Comparison of ENCODE assay signal across 8 cellular contexts in the genomic region with DNA sequence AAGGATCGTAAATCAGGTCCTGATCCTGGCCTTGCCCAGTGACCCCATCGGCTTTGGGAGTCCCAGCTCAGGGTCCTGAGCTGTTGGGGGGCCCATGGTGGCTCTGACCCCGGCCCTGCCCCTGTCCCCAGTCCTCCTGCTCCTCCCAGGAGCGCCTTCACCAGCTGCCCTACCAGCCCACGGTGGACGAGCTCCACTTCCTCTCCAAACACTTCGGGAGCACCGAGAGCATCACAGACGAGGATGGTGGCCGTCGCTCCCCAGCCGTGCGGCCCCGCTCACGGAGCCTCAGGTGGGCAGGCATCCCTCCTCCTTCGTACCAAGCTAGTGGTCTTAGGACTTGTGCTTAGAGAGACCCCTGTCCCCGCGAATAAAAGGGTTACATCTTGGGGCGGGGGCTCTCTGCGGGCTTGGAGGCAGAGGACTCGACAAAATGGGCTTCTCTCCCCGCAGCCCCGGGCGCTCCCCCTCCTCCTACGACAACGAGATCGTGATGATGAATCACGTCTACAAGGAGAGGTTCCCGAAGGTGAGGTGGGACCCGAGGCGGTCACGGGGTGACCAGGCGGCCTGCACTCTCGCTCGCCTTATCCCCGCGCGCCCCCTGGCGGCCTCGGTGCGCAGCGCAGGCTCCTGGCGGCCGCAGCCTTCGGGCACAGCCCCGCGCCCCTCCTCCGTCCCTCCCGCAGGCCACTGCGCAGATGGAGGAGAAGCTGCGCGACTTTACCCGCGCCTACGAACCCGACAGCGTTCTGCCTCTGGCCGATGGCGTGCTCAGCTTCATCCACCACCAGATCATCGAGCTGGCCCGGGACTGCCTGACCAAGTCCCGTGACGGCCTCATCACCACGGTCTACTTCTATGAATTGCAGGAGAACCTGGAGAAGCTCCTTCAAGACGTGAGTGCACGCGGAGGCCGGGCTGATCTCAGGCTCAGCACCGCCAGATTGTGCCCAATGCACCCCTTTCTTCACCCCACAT. TPM values are rescaled to one million over a fixed set of nuclear protein-coding genes. Genes with fewer than 3 reads are reported as not detected.
DNase-seq lines count a peak whose midpoint lies in the region; ATAC-seq lines count a peak whose summit lies in the region.

No MANE protein-coding gene starts in this region.

- H3K4me1 ChIP-seq in right cardiac atrium (ENCODE audit: control insufficient read depth, insufficient read depth, low read length): no peaks in the 10 kb centered on the region

- peak; percentile 95 for DNase-seq in AG08396 (ENCODE audit: low spot score)
- peak; percentile 85 for DNase-seq in GM19238 (ENCODE audit: insufficient read length, low spot score)
- peak; percentile 65 for DNase-seq in NCI-H1105 (lab: John Stamatoyannopoulos, UW)
- peak; percentile 86 for DNase-seq in T1000 (lab: John Stamatoyannopoulos, UW)
- peak in 55 of 58 donors; percentile 6 to 88 (median 64) for DNase-seq in anterior cingulate cortex (lab: John Stamatoyannopoulos, UW)
- peak; percentile 82 to 95 (median 95) for DNase-seq in right cardiac atrium
- DNase-seq in sciatic nerve (ENCODE audit: low spot score): peak; percentile 92

- no peak overlapping the region for H3K4me3 ChIP-seq in right cardiac atrium (ENCODE audit: low read length)

- no peaks in the 10 kb centered on the region for H3K27me3 ChIP-seq in right cardiac atrium (ENCODE audit: control insufficient read depth, insufficient read depth)

- intact Hi-C loops in right cardiac atrium (cut with DNase I) (loop anchor here (2.0 to 10.0 kb wide), 4 partner anchors 80 to 173 kb away; no protein-coding TSS in a partner anchor), sciatic nerve (cut with DNase I) (loop anchor here (5.0 kb wide), 1 partner anchor 90 kb away; no protein-coding TSS in a partner anchor)

- ATAC-seq in right cardiac atrium (peak; percentile 97), sciatic nerve (peak; percentile 97), HG03139 (IDR thresholded peaks at IDR 0.05; ENCODE audit: unreplicated experiment) (no peak)

- no peak overlapping the region for H3K27ac ChIP-seq in right cardiac atrium (ENCODE audit: low read length)

- H3K9me3 ChIP-seq in right cardiac atrium (ENCODE audit: control insufficient read depth, low read length): no peaks in the 10 kb centered on the region

- WGBS in right cardiac atrium: 13% methylated on average over 69 of the region's 69 CpGs

RNA-seq across cellular contexts. Expression of a gene that starts 9.1 kb away (rescaled TPM):
- total RNA-seq in right cardiac atrium: under 1 TPM in 3 of 4 donors, not detected in 1; 0.31 to 0.59 (median 0.34) TPM
- polyA plus RNA-seq in right cardiac atrium: 0.20 TPM
- 0.31 TPM for total RNA-seq in sciatic nerve

RNA-seq across cellular contexts. Expression of a gene that starts 13.1 kb away (rescaled TPM):
- not detected for total RNA-seq in right cardiac atrium
- not detected for polyA plus RNA-seq in right cardiac atrium
- total RNA-seq in sciatic nerve: not detected

RNA-seq across cellular contexts. Expression of a gene that starts 33.8 kb away (rescaled TPM):
- 10 to 100 TPM; 22.2 to 30.6 (median 24.5) TPM for total RNA-seq in right cardiac atrium
- 19.2 TPM for polyA plus RNA-seq in right cardiac atrium
- total RNA-seq in sciatic nerve: 26.7 TPM

RNA-seq across cellular contexts. Expression of a gene that starts 39.6 kb away (rescaled TPM):
- total RNA-seq in right cardiac atrium: not detected
- not detected for polyA plus RNA-seq in right cardiac atrium
- total RNA-seq in sciatic nerve: 1.1 TPM

RNA-seq across cellular contexts. Expression of a gene that starts 41.1 kb away (rescaled TPM):
- total RNA-seq in right cardiac atrium (1 to 10 TPM; 2.6 to 4.6 (median 3.7) TPM), sciatic nerve (5.1 TPM)
- polyA plus RNA-seq in right cardiac atrium: 3.5 TPM
